In the genomic region with DNA sequence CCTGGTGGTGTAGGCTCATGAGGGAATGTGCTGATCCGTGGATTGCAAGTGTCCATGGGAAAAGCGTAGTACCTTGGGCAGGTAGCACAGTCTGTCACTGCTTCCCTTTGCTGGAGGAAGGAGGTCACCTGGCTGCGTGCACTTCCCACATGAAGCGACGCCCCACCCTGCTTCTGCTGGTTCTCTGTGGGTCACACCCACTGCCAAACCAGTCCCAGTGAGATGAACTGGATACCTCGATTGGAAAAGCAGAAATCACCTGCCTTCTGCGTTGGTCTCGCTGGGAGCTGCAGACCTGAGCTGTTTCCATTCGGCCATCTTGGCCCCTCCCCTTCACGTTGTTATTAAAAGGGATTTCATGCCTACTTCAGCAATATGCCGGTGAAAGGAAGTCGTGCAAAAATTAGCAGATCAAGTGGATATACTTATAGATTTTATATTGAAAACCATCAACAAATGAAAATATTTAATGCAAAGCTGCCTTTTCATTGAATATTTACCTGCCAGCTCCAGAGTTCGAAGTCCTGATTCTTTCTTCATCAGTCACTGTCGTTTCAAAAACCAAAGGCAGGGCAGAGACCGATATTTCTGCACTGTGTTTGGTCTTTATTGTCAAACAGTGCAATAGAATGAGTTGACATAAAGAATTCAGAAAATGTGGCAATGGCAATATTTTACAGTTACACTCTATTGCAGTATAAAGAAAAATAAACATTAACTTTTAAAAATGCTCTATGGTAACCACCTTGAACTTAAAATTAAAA, we compare ENCODE assay signal across 1 cellular context.
A peak's percentile ranks its signal among the peaks of the same experiment; 100 is the strongest.
TF ChIP-seq lines count a peak whose summit lies in the region.

No MANE protein-coding gene starts in this region.

TF ChIP-seq in HepG2, 621 proteins besides CTCF, POLR2A, EP300 and RAD21 (continued from another document and continues in another):
- TF ChIP-seq, protein P1, sequence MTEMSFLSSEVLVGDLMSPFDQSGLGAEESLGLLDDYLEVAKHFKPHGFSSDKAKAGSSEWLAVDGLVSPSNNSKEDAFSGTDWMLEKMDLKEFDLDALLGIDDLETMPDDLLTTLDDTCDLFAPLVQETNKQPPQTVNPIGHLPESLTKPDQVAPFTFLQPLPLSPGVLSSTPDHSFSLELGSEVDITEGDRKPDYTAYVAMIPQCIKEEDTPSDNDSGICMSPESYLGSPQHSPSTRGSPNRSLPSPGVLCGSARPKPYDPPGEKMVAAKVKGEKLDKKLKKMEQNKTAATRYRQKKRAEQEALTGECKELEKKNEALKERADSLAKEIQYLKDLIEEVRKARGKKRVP (CRISPR knock-in tag; IDR thresholded peaks at IDR 0.05): peak in 1 of 2 experiments; percentile 72; a peak in 2 of 4 replicates
- TF ChIP-seq ZFYVE20 (CRISPR knock-in tag; IDR thresholded peaks at IDR 0.05; ENCODE audit: borderline replicate concordance, low read depth) (no peak), REPIN1 (CRISPR knock-in tag; IDR thresholded peaks at IDR 0.05; ENCODE audit: borderline replicate concordance, low read depth) (no peak), EED (CRISPR knock-in tag; IDR thresholded peaks at IDR 0.05) (no peak), RFX5 (IDR thresholded peaks at IDR 0.05; ENCODE audit: low read depth, low read length) (no peak), CCAR2 (optimal IDR thresholded peaks at IDR 0.05; ENCODE audit: low read depth, low read length) (no peak), HMG20A (CRISPR knock-in tag; IDR thresholded peaks at IDR 0.05; ENCODE audit: borderline replicate concordance) (peak; percentile 41; the same call in 1 of the 2 replicates), ZNF260 (CRISPR knock-in tag; IDR thresholded peaks at IDR 0.05; ENCODE audit: borderline replicate concordance, low read depth) (no peak), ZNF441 (CRISPR knock-in tag; IDR thresholded peaks at IDR 0.05; ENCODE audit: borderline replicate concordance) (no peak), ZNF274 (CRISPR knock-in tag; IDR thresholded peaks at IDR 0.05) (no peak), NKX3-1 (CRISPR knock-in tag; IDR thresholded peaks at IDR 0.05) (no peak), MEF2D (CRISPR knock-in tag; IDR thresholded peaks at IDR 0.05) (no peak), ZMYM2 (CRISPR knock-in tag; IDR thresholded peaks at IDR 0.05) (no peak), NPAS2 (CRISPR knock-in tag; IDR thresholded peaks at IDR 0.05; ENCODE audit: borderline replicate concordance) (no peak), ZNF713 (CRISPR knock-in tag; IDR thresholded peaks at IDR 0.05) (no peak), FOSL2 (CRISPR knock-in tag; IDR thresholded peaks at IDR 0.05) (peak; percentile 62), MED1 (CRISPR knock-in tag; IDR thresholded peaks at IDR 0.05) (peak; percentile 62), GATAD2A (CRISPR knock-in tag; IDR thresholded peaks at IDR 0.05) (peak; percentile 69; the same call in 1 of the 2 replicates), SRSF4 (IDR thresholded peaks at IDR 0.05; ENCODE audit: low read depth, low read length, poor library complexity, severe bottlenecking) (no peak), SP5 (CRISPR knock-in tag; IDR thresholded peaks at IDR 0.05; ENCODE audit: borderline replicate concordance, low read depth) (no peak), CENPX (CRISPR knock-in tag; IDR thresholded peaks at IDR 0.05) (no peak), PHF21A (CRISPR knock-in tag; IDR thresholded peaks at IDR 0.05) (0 out of 2 replicates have a peak, but pooled peaks have one; percentile 22), ZNF547 (CRISPR knock-in tag; IDR thresholded peaks at IDR 0.05) (no peak), HNF4A (CRISPR knock-in tag; IDR thresholded peaks at IDR 0.05) (peak; percentile 83), ASH2L (IDR thresholded peaks at IDR 0.05; ENCODE audit: insufficient read length, low read depth, low read length) (no peak), ZNF629 (CRISPR knock-in tag; conservative IDR thresholded peaks at IDR 0.05) (no peak), ZNF160 (CRISPR knock-in tag; IDR thresholded peaks at IDR 0.05) (no peak), ZNF484 (CRISPR knock-in tag; IDR thresholded peaks at IDR 0.05; ENCODE audit: borderline replicate concordance, low read depth) (no peak), ISL2 (CRISPR knock-in tag; IDR thresholded peaks at IDR 0.05) (0 out of 2 replicates have a peak, but pooled peaks have one; percentile 17), NFE2L1 (CRISPR knock-in tag; IDR thresholded peaks at IDR 0.05; ENCODE audit: borderline replicate concordance) (no peak), EEA1 (CRISPR knock-in tag; IDR thresholded peaks at IDR 0.05; ENCODE audit: borderline replicate concordance) (no peak), FOXA3 (CRISPR knock-in tag; IDR thresholded peaks at IDR 0.05) (peak; percentile 57), ARNT (IDR thresholded peaks at IDR 0.05) (no peak), ZNF720 (CRISPR knock-in tag; IDR thresholded peaks at IDR 0.05) (no peak), ZNF337 (CRISPR knock-in tag; IDR thresholded peaks at IDR 0.05; ENCODE audit: borderline replicate concordance, low read depth) (no peak), SMC3 (IDR thresholded peaks at IDR 0.05; ENCODE audit: low read length) (no peak), TARDBP (CRISPR knock-in tag; IDR thresholded peaks at IDR 0.05) (no peak)
- TF ChIP-seq, protein P2, sequence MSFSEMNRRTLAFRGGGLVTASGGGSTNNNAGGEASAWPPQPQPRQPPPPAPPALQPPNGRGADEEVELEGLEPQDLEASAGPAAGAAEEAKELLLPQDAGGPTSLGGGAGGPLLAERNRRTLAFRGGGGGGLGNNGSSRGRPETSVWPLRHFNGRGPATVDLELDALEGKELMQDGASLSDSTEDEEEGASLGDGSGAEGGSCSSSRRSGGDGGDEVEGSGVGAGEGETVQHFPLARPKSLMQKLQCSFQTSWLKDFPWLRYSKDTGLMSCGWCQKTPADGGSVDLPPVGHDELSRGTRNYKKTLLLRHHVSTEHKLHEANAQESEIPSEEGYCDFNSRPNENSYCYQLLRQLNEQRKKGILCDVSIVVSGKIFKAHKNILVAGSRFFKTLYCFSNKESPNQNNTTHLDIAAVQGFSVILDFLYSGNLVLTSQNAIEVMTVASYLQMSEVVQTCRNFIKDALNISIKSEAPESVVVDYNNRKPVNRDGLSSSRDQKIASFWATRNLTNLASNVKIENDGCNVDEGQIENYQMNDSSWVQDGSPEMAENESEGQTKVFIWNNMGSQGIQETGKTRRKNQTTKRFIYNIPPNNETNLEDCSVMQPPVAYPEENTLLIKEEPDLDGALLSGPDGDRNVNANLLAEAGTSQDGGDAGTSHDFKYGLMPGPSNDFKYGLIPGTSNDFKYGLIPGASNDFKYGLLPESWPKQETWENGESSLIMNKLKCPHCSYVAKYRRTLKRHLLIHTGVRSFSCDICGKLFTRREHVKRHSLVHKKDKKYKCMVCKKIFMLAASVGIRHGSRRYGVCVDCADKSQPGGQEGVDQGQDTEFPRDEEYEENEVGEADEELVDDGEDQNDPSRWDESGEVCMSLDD (CRISPR knock-in tag; IDR thresholded peaks at IDR 0.05; ENCODE audit: borderline replicate concordance): no peak
- TF ChIP-seq, protein P3, sequence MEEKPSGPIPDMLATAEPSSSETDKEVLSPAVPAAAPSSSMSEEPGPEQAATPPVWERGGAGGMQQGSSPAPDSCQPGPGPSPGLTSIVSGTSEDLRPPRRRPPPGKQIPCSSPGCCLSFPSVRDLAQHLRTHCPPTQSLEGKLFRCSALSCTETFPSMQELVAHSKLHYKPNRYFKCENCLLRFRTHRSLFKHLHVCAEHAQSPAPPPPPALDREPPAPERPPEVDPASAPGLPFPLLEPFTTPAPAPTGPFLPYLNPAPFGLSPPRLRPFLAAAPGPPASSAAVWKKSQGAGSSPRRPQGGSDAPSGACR (CRISPR knock-in tag; IDR thresholded peaks at IDR 0.05): no peak
- TF ChIP-seq, protein P4, sequence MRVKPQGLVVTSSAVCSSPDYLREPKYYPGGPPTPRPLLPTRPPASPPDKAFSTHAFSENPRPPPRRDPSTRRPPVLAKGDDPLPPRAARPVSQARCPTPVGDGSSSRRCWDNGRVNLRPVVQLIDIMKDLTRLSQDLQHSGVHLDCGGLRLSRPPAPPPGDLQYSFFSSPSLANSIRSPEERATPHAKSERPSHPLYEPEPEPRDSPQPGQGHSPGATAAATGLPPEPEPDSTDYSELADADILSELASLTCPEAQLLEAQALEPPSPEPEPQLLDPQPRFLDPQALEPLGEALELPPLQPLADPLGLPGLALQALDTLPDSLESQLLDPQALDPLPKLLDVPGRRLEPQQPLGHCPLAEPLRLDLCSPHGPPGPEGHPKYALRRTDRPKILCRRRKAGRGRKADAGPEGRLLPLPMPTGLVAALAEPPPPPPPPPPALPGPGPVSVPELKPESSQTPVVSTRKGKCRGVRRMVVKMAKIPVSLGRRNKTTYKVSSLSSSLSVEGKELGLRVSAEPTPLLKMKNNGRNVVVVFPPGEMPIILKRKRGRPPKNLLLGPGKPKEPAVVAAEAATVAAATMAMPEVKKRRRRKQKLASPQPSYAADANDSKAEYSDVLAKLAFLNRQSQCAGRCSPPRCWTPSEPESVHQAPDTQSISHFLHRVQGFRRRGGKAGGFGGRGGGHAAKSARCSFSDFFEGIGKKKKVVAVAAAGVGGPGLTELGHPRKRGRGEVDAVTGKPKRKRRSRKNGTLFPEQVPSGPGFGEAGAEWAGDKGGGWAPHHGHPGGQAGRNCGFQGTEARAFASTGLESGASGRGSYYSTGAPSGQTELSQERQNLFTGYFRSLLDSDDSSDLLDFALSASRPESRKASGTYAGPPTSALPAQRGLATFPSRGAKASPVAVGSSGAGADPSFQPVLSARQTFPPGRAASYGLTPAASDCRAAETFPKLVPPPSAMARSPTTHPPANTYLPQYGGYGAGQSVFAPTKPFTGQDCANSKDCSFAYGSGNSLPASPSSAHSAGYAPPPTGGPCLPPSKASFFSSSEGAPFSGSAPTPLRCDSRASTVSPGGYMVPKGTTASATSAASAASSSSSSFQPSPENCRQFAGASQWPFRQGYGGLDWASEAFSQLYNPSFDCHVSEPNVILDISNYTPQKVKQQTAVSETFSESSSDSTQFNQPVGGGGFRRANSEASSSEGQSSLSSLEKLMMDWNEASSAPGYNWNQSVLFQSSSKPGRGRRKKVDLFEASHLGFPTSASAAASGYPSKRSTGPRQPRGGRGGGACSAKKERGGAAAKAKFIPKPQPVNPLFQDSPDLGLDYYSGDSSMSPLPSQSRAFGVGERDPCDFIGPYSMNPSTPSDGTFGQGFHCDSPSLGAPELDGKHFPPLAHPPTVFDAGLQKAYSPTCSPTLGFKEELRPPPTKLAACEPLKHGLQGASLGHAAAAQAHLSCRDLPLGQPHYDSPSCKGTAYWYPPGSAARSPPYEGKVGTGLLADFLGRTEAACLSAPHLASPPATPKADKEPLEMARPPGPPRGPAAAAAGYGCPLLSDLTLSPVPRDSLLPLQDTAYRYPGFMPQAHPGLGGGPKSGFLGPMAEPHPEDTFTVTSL (CRISPR knock-in tag; IDR thresholded peaks at IDR 0.05; ENCODE audit: borderline replicate concordance): peak; percentile 57; the same call in 1 of the 2 replicates
- TF ChIP-seq, protein P5, sequence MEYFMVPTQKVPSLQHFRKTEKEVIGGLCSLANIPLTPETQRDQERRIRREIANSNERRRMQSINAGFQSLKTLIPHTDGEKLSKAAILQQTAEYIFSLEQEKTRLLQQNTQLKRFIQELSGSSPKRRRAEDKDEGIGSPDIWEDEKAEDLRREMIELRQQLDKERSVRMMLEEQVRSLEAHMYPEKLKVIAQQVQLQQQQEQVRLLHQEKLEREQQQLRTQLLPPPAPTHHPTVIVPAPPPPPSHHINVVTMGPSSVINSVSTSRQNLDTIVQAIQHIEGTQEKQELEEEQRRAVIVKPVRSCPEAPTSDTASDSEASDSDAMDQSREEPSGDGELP (IDR thresholded peaks at IDR 0.05; ENCODE audit: borderline replicate concordance, low read depth): no peak
- TF ChIP-seq, protein P6, sequence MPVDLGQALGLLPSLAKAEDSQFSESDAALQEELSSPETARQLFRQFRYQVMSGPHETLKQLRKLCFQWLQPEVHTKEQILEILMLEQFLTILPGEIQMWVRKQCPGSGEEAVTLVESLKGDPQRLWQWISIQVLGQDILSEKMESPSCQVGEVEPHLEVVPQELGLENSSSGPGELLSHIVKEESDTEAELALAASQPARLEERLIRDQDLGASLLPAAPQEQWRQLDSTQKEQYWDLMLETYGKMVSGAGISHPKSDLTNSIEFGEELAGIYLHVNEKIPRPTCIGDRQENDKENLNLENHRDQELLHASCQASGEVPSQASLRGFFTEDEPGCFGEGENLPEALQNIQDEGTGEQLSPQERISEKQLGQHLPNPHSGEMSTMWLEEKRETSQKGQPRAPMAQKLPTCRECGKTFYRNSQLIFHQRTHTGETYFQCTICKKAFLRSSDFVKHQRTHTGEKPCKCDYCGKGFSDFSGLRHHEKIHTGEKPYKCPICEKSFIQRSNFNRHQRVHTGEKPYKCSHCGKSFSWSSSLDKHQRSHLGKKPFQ (CRISPR knock-in tag; IDR thresholded peaks at IDR 0.05; ENCODE audit: insufficient replicate concordance): no peak
- TF ChIP-seq, protein P7, sequence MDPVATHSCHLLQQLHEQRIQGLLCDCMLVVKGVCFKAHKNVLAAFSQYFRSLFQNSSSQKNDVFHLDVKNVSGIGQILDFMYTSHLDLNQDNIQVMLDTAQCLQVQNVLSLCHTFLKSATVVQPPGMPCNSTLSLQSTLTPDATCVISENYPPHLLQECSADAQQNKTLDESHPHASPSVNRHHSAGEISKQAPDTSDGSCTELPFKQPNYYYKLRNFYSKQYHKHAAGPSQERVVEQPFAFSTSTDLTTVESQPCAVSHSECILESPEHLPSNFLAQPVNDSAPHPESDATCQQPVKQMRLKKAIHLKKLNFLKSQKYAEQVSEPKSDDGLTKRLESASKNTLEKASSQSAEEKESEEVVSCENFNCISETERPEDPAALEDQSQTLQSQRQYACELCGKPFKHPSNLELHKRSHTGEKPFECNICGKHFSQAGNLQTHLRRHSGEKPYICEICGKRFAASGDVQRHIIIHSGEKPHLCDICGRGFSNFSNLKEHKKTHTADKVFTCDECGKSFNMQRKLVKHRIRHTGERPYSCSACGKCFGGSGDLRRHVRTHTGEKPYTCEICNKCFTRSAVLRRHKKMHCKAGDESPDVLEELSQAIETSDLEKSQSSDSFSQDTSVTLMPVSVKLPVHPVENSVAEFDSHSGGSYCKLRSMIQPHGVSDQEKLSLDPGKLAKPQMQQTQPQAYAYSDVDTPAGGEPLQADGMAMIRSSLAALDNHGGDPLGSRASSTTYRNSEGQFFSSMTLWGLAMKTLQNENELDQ (CRISPR knock-in tag; IDR thresholded peaks at IDR 0.05; ENCODE audit: borderline replicate concordance): no peak
- TF ChIP-seq, protein P8, sequence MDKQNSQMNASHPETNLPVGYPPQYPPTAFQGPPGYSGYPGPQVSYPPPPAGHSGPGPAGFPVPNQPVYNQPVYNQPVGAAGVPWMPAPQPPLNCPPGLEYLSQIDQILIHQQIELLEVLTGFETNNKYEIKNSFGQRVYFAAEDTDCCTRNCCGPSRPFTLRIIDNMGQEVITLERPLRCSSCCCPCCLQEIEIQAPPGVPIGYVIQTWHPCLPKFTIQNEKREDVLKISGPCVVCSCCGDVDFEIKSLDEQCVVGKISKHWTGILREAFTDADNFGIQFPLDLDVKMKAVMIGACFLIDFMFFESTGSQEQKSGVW (CRISPR knock-in tag; IDR thresholded peaks at IDR 0.05; ENCODE audit: borderline replicate concordance): no peak
- TF ChIP-seq, protein P9, sequence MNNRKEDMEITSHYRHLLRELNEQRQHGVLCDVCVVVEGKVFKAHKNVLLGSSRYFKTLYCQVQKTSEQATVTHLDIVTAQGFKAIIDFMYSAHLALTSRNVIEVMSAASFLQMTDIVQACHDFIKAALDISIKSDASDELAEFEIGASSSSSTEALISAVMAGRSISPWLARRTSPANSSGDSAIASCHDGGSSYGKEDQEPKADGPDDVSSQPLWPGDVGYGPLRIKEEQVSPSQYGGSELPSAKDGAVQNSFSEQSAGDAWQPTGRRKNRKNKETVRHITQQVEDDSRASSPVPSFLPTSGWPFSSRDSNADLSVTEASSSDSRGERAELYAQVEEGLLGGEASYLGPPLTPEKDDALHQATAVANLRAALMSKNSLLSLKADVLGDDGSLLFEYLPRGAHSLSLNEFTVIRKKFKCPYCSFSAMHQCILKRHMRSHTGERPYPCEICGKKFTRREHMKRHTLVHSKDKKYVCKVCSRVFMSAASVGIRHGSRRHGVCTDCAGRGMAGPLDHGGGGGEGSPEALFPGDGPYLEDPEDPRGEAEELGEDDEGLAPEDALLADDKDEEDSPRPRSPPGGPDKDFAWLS (CRISPR knock-in tag; IDR thresholded peaks at IDR 0.05; ENCODE audit: borderline replicate concordance): no peak
